In the genomic region with DNA sequence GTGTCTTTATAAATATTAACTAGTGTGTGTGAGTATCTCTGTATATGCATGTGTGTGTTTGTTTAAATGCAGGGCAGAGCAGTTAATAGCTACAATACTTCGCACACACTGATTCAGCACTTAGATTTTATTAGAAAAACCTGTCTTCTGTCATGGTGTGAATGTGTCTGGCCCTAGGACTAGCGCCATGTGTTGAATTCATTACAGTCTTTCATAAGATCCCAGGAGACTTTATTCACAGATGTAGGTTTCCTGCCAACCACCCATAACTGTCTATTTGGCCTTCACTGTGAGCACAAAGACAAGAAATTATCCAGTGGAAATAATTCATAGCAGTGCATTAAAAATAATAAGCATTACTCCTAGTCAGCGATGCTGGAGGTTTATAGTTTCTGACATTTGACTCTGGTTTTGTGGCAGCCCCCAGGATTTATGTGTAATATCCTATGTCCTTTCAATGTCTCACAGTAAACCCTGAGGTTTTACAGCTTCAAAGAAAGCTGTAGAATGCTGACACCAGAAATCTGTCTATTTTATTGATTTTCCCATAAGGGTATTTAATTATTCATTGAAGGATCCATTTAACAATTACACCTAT, we compare ENCODE assay signal across 14 cellular contexts.
DNase-seq lines count a peak whose midpoint lies in the region; ATAC-seq and TF ChIP-seq lines count a peak whose summit lies in the region.
"Had no signal": no experiment of that assay in that cellular context is flagged by ENCODE, and none has a peak within 500 bp of the region (broad histone marks: within the 10 kb centered on the region; RNA-seq: fewer than 3 reads in every experiment).

No MANE protein-coding gene starts in this region.

- peak; percentile 28 for DNase-seq in ELR (ENCODE audit: low read depth)
- DNase-seq in NCI-H1930 (lab: John Stamatoyannopoulos, UW) = peak; percentile 29 to 36
- DNase-seq in astrocyte of the hippocampus (ENCODE audit: low read depth, low spot score) = peak; percentile 10
- no peak for DNase-seq in activated T-cell treated with anti-CD3 and anti-CD28 coated beads, Interleukin-2, amount 50 U/mL, for 1 hour
- no peak for DNase-seq in stimulated activated CD4-positive, alpha-beta T cell treated with anti-CD3 and anti-CD28 coated beads, Interleukin-2, amount 100 ng/mL, for 48 hours
- DNase-seq: activated CD4-positive, CD25-positive, alpha-beta regulatory T cell treated with anti-CD3 and anti-CD28 coated beads, Interleukin-2, amount 50 U/mL, for 72 hours; CD4-positive, alpha-beta memory T cell; immature natural killer cell; MM.1S; T-cell had no signal

- TF ChIP-seq EP300 in neural cell (conservative IDR thresholded peaks at IDR 0.05; ENCODE audit: poor library complexity, severe bottlenecking) = peak; percentile 96

- TF ChIP-seq RAD21 in neural cell (conservative IDR thresholded peaks at IDR 0.05) = peak; percentile 34

- H3K9ac ChIP-seq in neural cell (ENCODE audit: low read length) = peak overlapping the region; percentile 1

- H3K9me3 ChIP-seq in neural cell (ENCODE audit: low read length) = no peaks in the 10 kb centered on the region

- no peak overlapping the region for H2AFZ ChIP-seq in neural cell (ENCODE audit: low read depth, low read length)

- no peaks in the 10 kb centered on the region for H3F3A ChIP-seq in neural cell (ENCODE audit: insufficient read depth, low read length, poor library complexity, severe bottlenecking)

- H4K20me1 ChIP-seq in neural cell (ENCODE audit: insufficient read depth) = no peaks in the 10 kb centered on the region

- H3K9me2 ChIP-seq in neural cell (ENCODE audit: insufficient read depth, low read length) = no peaks in the 10 kb centered on the region

- no peaks in the 10 kb centered on the region for H3K36me3 ChIP-seq in neural cell (ENCODE audit: insufficient read depth, low read length)

- no peak for ATAC-seq in HG03039 (IDR thresholded peaks at IDR 0.05; ENCODE audit: unreplicated experiment)
- ATAC-seq in HG03439 (IDR thresholded peaks at IDR 0.05; ENCODE audit: unreplicated experiment) = no peak
- ATAC-seq: esophagus mucosa, T-cell had no signal

- H3K4me3 ChIP-seq in neural cell (ENCODE audit: low read length) = peak overlapping the region; percentile 52

- peak overlapping the region; percentile 52 for H3K4me2 ChIP-seq in neural cell (ENCODE audit: low read length)

- H3K27ac ChIP-seq in neural cell (ENCODE audit: low read length) = peak overlapping the region; percentile 55

- H3K79me2 ChIP-seq in neural cell (replicated peaks; ENCODE audit: insufficient read depth, low read length) = no peaks in the 10 kb centered on the region

- TF ChIP-seq CTCF in neural cell (IDR thresholded peaks at IDR 0.05; ENCODE audit: poor library complexity, severe bottlenecking) = no peak

- no peaks in the 10 kb centered on the region for H3K27me3 ChIP-seq in neural cell (ENCODE audit: insufficient read depth, low read depth, low read length)

TF ChIP-seq in neural cell, 6 proteins besides CTCF, POLR2A, EP300 and RAD21:
- TF ChIP-seq EZH2 (IDR thresholded peaks at IDR 0.05; ENCODE audit: borderline replicate concordance, insufficient read depth, low read length, poor library complexity, severe bottlenecking) = no peak
- TF ChIP-seq POLR2AphosphoS5 (IDR thresholded peaks at IDR 0.05) = peak; percentile 91
- peak; percentile 62 for TF ChIP-seq REST (IDR thresholded peaks at IDR 0.05; ENCODE audit: borderline replicate concordance)
- TF ChIP-seq SMC3 (conservative IDR thresholded peaks at IDR 0.05; ENCODE audit: poor library complexity) = no peak
- TF ChIP-seq MXI1 (conservative IDR thresholded peaks at IDR 0.05; ENCODE audit: poor library complexity, severe bottlenecking) = no peak
- no peak for TF ChIP-seq TAF1 (IDR thresholded peaks at IDR 0.05; ENCODE audit: low read depth)

Comparison
In these comparisons a context has a peak if more than half of its experiments do, and no peak if none do; other contexts are left out.
1. DNase-seq: peak in ELR (single experiment), NCI-H1930 (2 of 2) and astrocyte of the hippocampus (single experiment); none in activated T-cell treated with anti-CD3 and anti-CD28 coated beads, Interleukin-2, amount 50 U/mL, for 1 hour (single experiment) and stimulated activated CD4-positive, alpha-beta T cell treated with anti-CD3 and anti-CD28 coated beads, Interleukin-2, amount 100 ng/mL, for 48 hours (0 of 2).